Comparison of ENCODE assay signal across 23 cellular contexts in the genomic region with DNA sequence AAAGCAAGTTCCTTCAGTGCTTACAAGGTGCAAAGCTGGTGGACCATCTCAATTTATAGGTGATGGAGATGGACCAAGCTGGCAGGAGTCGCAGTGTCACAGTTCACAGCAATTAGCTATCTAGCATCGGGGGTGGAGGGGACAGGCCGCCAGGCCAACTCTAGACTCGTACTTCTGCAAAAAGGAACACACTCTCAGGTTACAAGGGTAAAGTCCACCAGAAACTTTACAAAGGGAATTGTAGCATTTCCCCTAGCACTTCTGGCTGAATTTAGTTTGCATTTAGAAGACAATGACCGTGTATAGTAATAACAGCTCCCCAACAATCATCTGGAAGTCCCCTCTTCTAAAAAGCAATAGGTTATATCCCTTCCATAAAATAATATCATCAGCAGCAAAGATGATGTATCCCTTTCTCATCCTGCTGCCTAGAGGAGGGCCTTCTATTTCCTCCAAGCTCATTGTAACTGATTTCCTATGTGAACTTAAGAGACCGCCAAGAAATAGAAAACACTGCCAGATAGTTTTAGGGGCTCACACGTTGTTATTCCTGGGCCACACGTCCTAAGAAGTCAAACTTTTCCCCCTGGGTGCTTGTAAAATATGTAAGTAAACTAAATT. TPM values are rescaled to one million over a fixed set of nuclear protein-coding genes. Genes with fewer than 3 reads are reported as not detected.
DNase-seq lines count a peak whose midpoint lies in the region; ATAC-seq and TF ChIP-seq lines count a peak whose summit lies in the region.
"Had no signal": no experiment of that assay in that cellular context is flagged by ENCODE, and none has a peak within 500 bp of the region (broad histone marks: within the 10 kb centered on the region; RNA-seq: fewer than 3 reads in every experiment).

No MANE protein-coding gene starts in this region.

- no peak overlapping the region for H3K4me3 Mint-ChIP-seq in stimulated activated naive B cell treated with anti-CD40 and anti-IgM and Interleukin-4, amounts not matched to agents 10 μg/mL and 1 μg/mL and 100 μg/mL, for 72 hours
- H3K4me3 Mint-ChIP-seq: activated CD4-positive, alpha-beta T cell treated with anti-CD3 and anti-CD28 coated beads, Interleukin-2, amount 10 ng/mL, durations not matched to agents 7 days and 5 days had no signal

- TF ChIP-seq POLR2A in uterus (IDR thresholded peaks at IDR 0.05): no peak

- H3K9me3 Mint-ChIP-seq in stimulated activated naive B cell treated with anti-CD40 and anti-IgM and Interleukin-4, amounts not matched to agents 10 μg/mL and 1 μg/mL and 100 μg/mL, for 72 hours: peaks cover 0 to 2% of the 10 kb centered on the region in 2 donors
- H3K9me3 Mint-ChIP-seq: activated CD4-positive, alpha-beta T cell treated with anti-CD3 and anti-CD28 coated beads, Interleukin-2, amount 10 ng/mL, durations not matched to agents 7 days and 5 days had no signal

- H3K27ac Mint-ChIP-seq in stimulated activated naive B cell treated with anti-CD40 and anti-IgM and Interleukin-4, amounts not matched to agents 10 μg/mL and 1 μg/mL and 100 μg/mL, for 72 hours: no peak overlapping the region
- H3K27ac Mint-ChIP-seq: activated CD4-positive, alpha-beta T cell treated with anti-CD3 and anti-CD28 coated beads, Interleukin-2, amount 10 ng/mL, durations not matched to agents 7 days and 5 days had no signal

- no peak for TF ChIP-seq CTCF in cardiac muscle cell (IDR thresholded peaks at IDR 0.05; ENCODE audit: low read depth, low read length)
- TF ChIP-seq CTCF in psoas muscle (IDR thresholded peaks at IDR 0.05): no peak
- no peak for TF ChIP-seq CTCF in uterus (IDR thresholded peaks at IDR 0.05)

- 66 to 71% (median 67%) methylated on average over 8 of the region's 8 CpGs for WGBS in psoas muscle, 3 donors

- H3K27ac ChIP-seq in cardiac muscle cell (peak overlapping the region; percentile 4), psoas muscle (no peak overlapping the region), uterus (no peak overlapping the region)
- H3K27ac ChIP-seq: BLaER1, left lung, stomach had no signal

- peaks cover 7% of the 10 kb centered on the region for H3K4me1 ChIP-seq in cardiac muscle cell (ENCODE audit: low read depth)
- no peaks in the 10 kb centered on the region for H3K4me1 ChIP-seq in psoas muscle
- H3K4me1 ChIP-seq in uterus: no peaks in the 10 kb centered on the region
- H3K4me1 ChIP-seq: HAP-1 had no signal

- H3K4me1 Mint-ChIP-seq in stimulated activated naive B cell treated with anti-CD40 and anti-IgM and Interleukin-4, amounts not matched to agents 10 μg/mL and 1 μg/mL and 100 μg/mL, for 72 hours: peaks cover 17 to 28% of the 10 kb centered on the region in 2 donors

- intact Hi-C loops in left ventricle myocardium superior (cut with micrococcal nuclease): no loop called here
- intact Hi-C loops in left colon (cut with DNase I, micrococcal nuclease): no loop called here
- intact Hi-C loops in psoas muscle (cut with DNase I): no loop called here
- intact Hi-C loops in uterus (cut with DNase I; ENCODE audit: low total_unique reads): no loop called here

- ATAC-seq in left ventricle myocardium superior (no peak), left colon (peak; percentile 93), psoas muscle (no peak)
- peak; percentile 68 to 86 for ATAC-seq in stimulated activated naive B cell treated with anti-CD40 and anti-IgM and Interleukin-4, amounts not matched to agents 10 μg/mL and 1 μg/mL and 100 μg/mL, for 72 hours (replicated peaks)
- ATAC-seq: left lung had no signal

- H3K9me3 ChIP-seq in cardiac muscle cell (ENCODE audit: low read depth) (no peaks in the 10 kb centered on the region), psoas muscle (no peaks in the 10 kb centered on the region), uterus (no peaks in the 10 kb centered on the region)
- H3K9me3 ChIP-seq: BLaER1, HAP-1, left lung, stomach had no signal

- no peak overlapping the region for H3K4me3 ChIP-seq in cardiac muscle cell
- no peak overlapping the region for H3K4me3 ChIP-seq in psoas muscle
- H3K4me3 ChIP-seq in uterus: no peak overlapping the region
- H3K4me3 ChIP-seq: BLaER1, HAP-1, left lung, stomach had no signal

- H3K27me3 ChIP-seq in cardiac muscle cell: no peaks in the 10 kb centered on the region
- H3K27me3 ChIP-seq in psoas muscle (ENCODE audit: insufficient read depth in 3 of 3, low read length in 2 of 3): no peaks in the 10 kb centered on the region
- no peaks in the 10 kb centered on the region for H3K27me3 ChIP-seq in uterus
- H3K27me3 ChIP-seq: BLaER1, left lung, stomach had no signal

- H3K36me3 ChIP-seq in cardiac muscle cell: no peaks in the 10 kb centered on the region
- H3K36me3 ChIP-seq in psoas muscle (ENCODE audit: insufficient read depth in 1 of 2, low read depth in 1 of 2): no peaks in the 10 kb centered on the region
- H3K36me3 ChIP-seq in uterus: no peaks in the 10 kb centered on the region
- H3K36me3 ChIP-seq: BLaER1, HAP-1, left lung, stomach had no signal

- no peak for DNase-seq in cardiac muscle cell (ENCODE audit: low read depth in 1 of 2, low spot score in 1 of 2)
- DNase-seq in left ventricle myocardium superior: no peak
- DNase-seq in NCI-H69 (lab: John Stamatoyannopoulos, UW): peak; percentile 34
- no peak for DNase-seq in left colon
- no peak for DNase-seq in stimulated activated naive B cell treated with anti-CD40 and anti-IgM and Interleukin-4, amounts not matched to agents 10 μg/mL and 1 μg/mL and 100 μg/mL, for 72 hours
- no peak for DNase-seq in psoas muscle
- no peak for DNase-seq in stimulated activated CD4-positive, alpha-beta T cell treated with anti-CD3 and anti-CD28 coated beads, Interleukin-4, amount 100 ng/mL, for 1 hour
- no peak for DNase-seq in uterus
- DNase-seq: activated CD4-positive, alpha-beta T cell treated with anti-CD3 and anti-CD28 coated beads, Interleukin-2, amount 10 ng/mL, durations not matched to agents 7 days and 5 days; activated CD8-positive, alpha-beta memory T cell treated with anti-CD3 and anti-CD28 coated beads, Interleukin-2, amount 50 U/mL, for 4 hours; activated gamma-delta T cell; cerebellar nuclear complex; effector memory CD4-positive, alpha-beta T cell; KG1; left lung; MV-4-11; NCI-H187; NCI-H345; occipital lobe; stimulated activated CD4-positive, alpha-beta T cell treated with anti-CD3 and anti-CD28 coated beads, Interleukin-2, amount 100 ng/mL, for 48 hours; stomach had no signal

- no peaks in the 10 kb centered on the region for H3K27me3 Mint-ChIP-seq in stimulated activated naive B cell treated with anti-CD40 and anti-IgM and Interleukin-4, amounts not matched to agents 10 μg/mL and 1 μg/mL and 100 μg/mL, for 72 hours
- H3K27me3 Mint-ChIP-seq: activated CD4-positive, alpha-beta T cell treated with anti-CD3 and anti-CD28 coated beads, Interleukin-2, amount 10 ng/mL, durations not matched to agents 7 days and 5 days had no signal

- H3K36me3 Mint-ChIP-seq in stimulated activated naive B cell treated with anti-CD40 and anti-IgM and Interleukin-4, amounts not matched to agents 10 μg/mL and 1 μg/mL and 100 μg/mL, for 72 hours: no peaks in the 10 kb centered on the region

RNA-seq across cellular contexts. Expression of a gene that starts 8.5 kb away (rescaled TPM):
- total RNA-seq in cardiac muscle cell: 32.8 and 61.3 TPM in 2 replicates
- polyA plus RNA-seq in cardiac muscle cell: 33.2 and 39.1 TPM in 2 replicates
- total RNA-seq in left ventricle myocardium superior: 39.6 TPM
- total RNA-seq in left colon: 10 to 100 TPM; 50.0 to 60.4 TPM
- 10 to 100 TPM; 14.8 to 39.5 (median 28.5) TPM for total RNA-seq in psoas muscle
- 10 to 100 TPM; 13.8 to 26.3 (median 14.6) TPM for polyA plus RNA-seq in psoas muscle
- total RNA-seq in uterus: 100 to 1,000 TPM in 3 of 4 donors, 10 to 100 TPM in 1; 79.1 to 197 (median 107) TPM

Comparison
In these comparisons a context has a peak if more than half of its experiments do, and no peak if none do; other contexts are left out.
1. ATAC-seq: peak in left colon (single experiment) and stimulated activated naive B cell treated with anti-CD40 and anti-IgM and Interleukin-4, amounts not matched to agents 10 μg/mL and 1 μg/mL and 100 μg/mL, for 72 hours (2 of 2); none in left ventricle myocardium superior (single experiment) and psoas muscle (0 of 4).